32 cellular contexts compared by ENCODE assay signal in the genomic region with DNA sequence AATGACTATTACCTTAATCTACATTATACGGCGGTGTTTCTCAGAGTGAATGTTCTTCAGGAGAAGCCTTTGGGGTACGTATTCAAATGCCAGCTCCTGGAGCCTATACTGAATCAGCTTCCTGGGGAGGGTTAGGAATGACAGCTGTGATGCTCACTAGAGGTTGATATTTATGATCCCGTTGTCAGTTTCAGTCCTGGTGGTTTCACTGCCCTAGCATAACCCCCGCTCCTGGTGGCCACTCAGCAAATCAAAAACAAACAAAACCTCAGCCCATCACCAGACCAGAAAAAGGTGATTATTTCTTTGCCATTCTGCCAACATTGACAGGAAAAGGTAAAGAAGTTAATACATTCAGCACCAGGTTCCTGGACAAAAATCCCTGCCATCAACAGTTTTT.
"Had no signal": no experiment of that assay in that cellular context is flagged by ENCODE, and none has a peak within 500 bp of the region (broad histone marks: within the 10 kb centered on the region; RNA-seq: fewer than 3 reads in every experiment).

No MANE protein-coding gene starts in this region.

- H3K4me3 ChIP-seq: ascending aorta, cardiac muscle cell, MG63, SJCRH30, SK-N-MC had no signal

- H3K27ac ChIP-seq: ascending aorta, cardiac muscle cell, SJCRH30, SK-N-MC, WERI-Rb-1 had no signal

- H3K4me1 Mint-ChIP-seq: activated CD4-positive, alpha-beta memory T cell treated with anti-CD3 and anti-CD28 coated beads, Interleukin-2, amount 10 ng/mL, durations not matched to agents 7 days and 5 days; activated CD8-positive, alpha-beta memory T cell treated with anti-CD3 and anti-CD28 coated beads, Interleukin-2, amount 10 ng/mL, durations not matched to agents 7 days and 5 days; activated naive CD4-positive, alpha-beta T cell treated with anti-CD3 and anti-CD28 coated beads, Interleukin-2, amount 50 U/mL, for 24 hours; activated naive CD8-positive, alpha-beta T cell treated with anti-CD3 and anti-CD28 coated beads, Interleukin-2, amount 10 ng/mL, durations not matched to agents 7 days and 5 days; activated T-helper 17 cell treated with anti-CD3 and anti-CD28 coated beads, Interleukin-2, amount 50 U/mL, for 72 hours; central memory CD8-positive, alpha-beta T cell had no signal

- H3K36me3 ChIP-seq: ascending aorta, cardiac muscle cell, MG63, SJCRH30, WERI-Rb-1 had no signal

- H3K27me3 Mint-ChIP-seq: activated naive CD4-positive, alpha-beta T cell treated with anti-CD3 and anti-CD28 coated beads, Interleukin-2, amount 50 U/mL, for 24 hours; activated T-helper 17 cell treated with anti-CD3 and anti-CD28 coated beads, Interleukin-2, amount 50 U/mL, for 72 hours had no signal

- H3K27me3 ChIP-seq: ascending aorta, MG63, SJCRH30 had no signal

- H3K9me3 Mint-ChIP-seq: activated CD4-positive, alpha-beta memory T cell treated with anti-CD3 and anti-CD28 coated beads, Interleukin-2, amount 10 ng/mL, durations not matched to agents 7 days and 5 days; activated naive CD4-positive, alpha-beta T cell treated with anti-CD3 and anti-CD28 coated beads, Interleukin-2, amount 50 U/mL, for 24 hours; activated naive CD8-positive, alpha-beta T cell treated with anti-CD3 and anti-CD28 coated beads, Interleukin-2, amount 10 ng/mL, durations not matched to agents 7 days and 5 days; activated T-cell treated with anti-CD3 and anti-CD28 coated beads, Interleukin-2, amount 50 U/mL, for 72 hours; activated T-helper 17 cell treated with anti-CD3 and anti-CD28 coated beads, Interleukin-2, amount 50 U/mL, for 72 hours; central memory CD8-positive, alpha-beta T cell had no signal

- H3K4me3 Mint-ChIP-seq: activated CD4-positive, alpha-beta memory T cell treated with anti-CD3 and anti-CD28 coated beads, Interleukin-2, amount 10 ng/mL, durations not matched to agents 7 days and 5 days; activated CD8-positive, alpha-beta memory T cell treated with anti-CD3 and anti-CD28 coated beads, Interleukin-2, amount 10 ng/mL, durations not matched to agents 7 days and 5 days; activated naive CD4-positive, alpha-beta T cell treated with anti-CD3 and anti-CD28 coated beads, Interleukin-2, amount 50 U/mL, for 24 hours; activated naive CD8-positive, alpha-beta T cell treated with anti-CD3 and anti-CD28 coated beads, Interleukin-2, amount 10 ng/mL, durations not matched to agents 7 days and 5 days; activated T-cell treated with anti-CD3 and anti-CD28 coated beads, Interleukin-2, amount 50 U/mL, for 72 hours; activated T-helper 17 cell treated with anti-CD3 and anti-CD28 coated beads, Interleukin-2, amount 50 U/mL, for 72 hours; central memory CD8-positive, alpha-beta T cell had no signal

- H3K9me3 ChIP-seq: ascending aorta, MG63, SJCRH30 had no signal

- ATAC-seq: activated CD8-positive, alpha-beta memory T cell treated with anti-CD3 and anti-CD28 coated beads, Interleukin-2, amount 10 ng/mL, durations not matched to agents 7 days and 5 days; activated T-cell treated with anti-CD3 and anti-CD28 coated beads, Interleukin-2, amount 50 U/mL, for 72 hours; activated T-helper 17 cell treated with anti-CD3 and anti-CD28 coated beads, Interleukin-2, amount 50 U/mL, for 72 hours had no signal

- H3K4me1 ChIP-seq: ascending aorta had no signal

- DNase-seq: activated CD4-positive, alpha-beta memory T cell treated with anti-CD3 and anti-CD28 coated beads, Interleukin-2, amount 10 ng/mL, durations not matched to agents 7 days and 5 days; activated CD4-positive, alpha-beta T cell treated with anti-CD3 and anti-CD28 coated beads for 1 hour; activated CD4-positive, alpha-beta T cell treated with anti-CD3 and anti-CD28 coated beads for 48 hours; activated CD4-positive, CD25-positive, alpha-beta regulatory T cell; activated CD8-positive, alpha-beta memory T cell treated with anti-CD3 and anti-CD28 coated beads for 24 hours; activated CD8-positive, alpha-beta memory T cell treated with anti-CD3 and anti-CD28 coated beads, Interleukin-2, amount 10 ng/mL, durations not matched to agents 7 days and 5 days; activated CD8-positive, alpha-beta memory T cell treated with anti-CD3 and anti-CD28 coated beads, Interleukin-2, amount 50 U/mL, for 48 hours; activated effector memory CD4-positive, alpha-beta T cell treated with anti-CD3 and anti-CD28 coated beads, Interleukin-2, amount 50 U/mL, for 16 hours; activated naive CD4-positive, alpha-beta T cell; activated naive CD8-positive, alpha-beta T cell treated with anti-CD3 and anti-CD28 coated beads, Interleukin-2, amount 10 ng/mL, durations not matched to agents 7 days and 5 days; activated T-cell treated with anti-CD3 and anti-CD28 coated beads, Interleukin-2, amount 50 U/mL, for 72 hours; amygdala; MG63; MV-4-11; NCI-H1092; NCI-H1436 treated with DMSO at 0.1 percent for 48 hours; NCI-H1694 treated with DMSO at 0.1 percent for 48 hours; NCI-H2029; NCI-H510A; NCI-H526; NCI-H748 treated with DMSO at 0.1 percent for 48 hours; OCI-M1; SHP77; SJCRH30; T1000; WERI-Rb-1 had no signal

- H3K27ac Mint-ChIP-seq: activated CD4-positive, alpha-beta memory T cell treated with anti-CD3 and anti-CD28 coated beads, Interleukin-2, amount 10 ng/mL, durations not matched to agents 7 days and 5 days; activated CD8-positive, alpha-beta memory T cell treated with anti-CD3 and anti-CD28 coated beads, Interleukin-2, amount 10 ng/mL, durations not matched to agents 7 days and 5 days; activated naive CD4-positive, alpha-beta T cell treated with anti-CD3 and anti-CD28 coated beads, Interleukin-2, amount 50 U/mL, for 24 hours; activated naive CD8-positive, alpha-beta T cell treated with anti-CD3 and anti-CD28 coated beads, Interleukin-2, amount 10 ng/mL, durations not matched to agents 7 days and 5 days; activated T-cell treated with anti-CD3 and anti-CD28 coated beads, Interleukin-2, amount 50 U/mL, for 72 hours; activated T-helper 17 cell treated with anti-CD3 and anti-CD28 coated beads, Interleukin-2, amount 50 U/mL, for 72 hours had no signal

- H3K36me3 Mint-ChIP-seq: activated CD8-positive, alpha-beta memory T cell treated with anti-CD3 and anti-CD28 coated beads, Interleukin-2, amount 10 ng/mL, durations not matched to agents 7 days and 5 days; activated naive CD4-positive, alpha-beta T cell treated with anti-CD3 and anti-CD28 coated beads, Interleukin-2, amount 50 U/mL, for 24 hours; activated naive CD8-positive, alpha-beta T cell treated with anti-CD3 and anti-CD28 coated beads, Interleukin-2, amount 10 ng/mL, durations not matched to agents 7 days and 5 days had no signal
